ENCODE assay signal across 15 cellular contexts in the genomic region with DNA sequence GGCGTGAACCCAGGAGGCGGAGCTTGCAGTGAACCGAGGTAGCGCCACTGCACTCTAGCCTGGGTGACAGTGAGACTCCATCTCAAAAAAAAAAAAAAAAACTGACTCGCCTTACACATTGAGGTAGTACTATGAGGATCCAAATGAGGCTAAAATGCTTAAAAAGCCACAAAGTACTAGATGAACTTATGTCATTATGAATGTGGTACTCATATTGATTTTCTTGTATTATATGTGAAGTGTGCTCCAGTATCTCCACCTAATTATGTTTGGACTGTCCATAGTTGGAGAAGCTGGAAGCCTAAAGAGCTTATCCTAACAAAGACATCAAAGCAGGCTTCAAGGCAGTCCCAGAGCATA. TPM values are rescaled to one million over a fixed set of nuclear protein-coding genes. Genes with fewer than 3 reads are reported as not detected.
DNase-seq lines count a peak whose midpoint lies in the region; FAIRE-seq and TF ChIP-seq lines count a peak whose summit lies in the region.
"Had no signal": no experiment of that assay in that cellular context is flagged by ENCODE, and none has a peak within 500 bp of the region (broad histone marks: within the 10 kb centered on the region; RNA-seq: fewer than 3 reads in every experiment).

No MANE protein-coding gene starts in this region.

- CTCF ChIA-PET in HEK293T (lab: Yijun Ruan, JAX), result no interaction called here

- H3K27ac ChIP-seq in dorsolateral prefrontal cortex, result peak overlapping the region in 56 of 59 donors; percentile 1 to 95 (median 88)
- H3K27ac ChIP-seq in temporal lobe (ENCODE audit: low read depth, low read length), result peak overlapping the region; percentile 12
- H3K27ac ChIP-seq: 22Rv1 had no signal

- TF ChIP-seq CTCF in dorsolateral prefrontal cortex (IDR thresholded peaks at IDR 0.05 in 54 of 56, conservative IDR thresholded peaks at IDR 0.05 in 2 of 56; ENCODE audit: low read depth in 1 of 56, partially characterized antibody in 56 of 56), result no peak

- no peaks in the 10 kb centered on the region for H3K27me3 ChIP-seq in dorsolateral prefrontal cortex

- POLR2A ChIA-PET in HEK293T (lab: Yijun Ruan, JAX), result no interaction called here

- DNase-seq in NCI-H146 (lab: John Stamatoyannopoulos, UW) (peak; percentile 2), NCI-H146 treated with DMSO at 0.1 percent for 48 hours (lab: John Stamatoyannopoulos, UW; ENCODE audit: unreplicated experiment) (no peak), HEK293T (ENCODE audit: extremely low spot score) (no peak), dorsolateral prefrontal cortex (no peak), RCC 7860 (ENCODE audit: low spot score) (no peak), cerebellar cortex (ENCODE audit: low spot score) (no peak)
- DNase-seq: Caco-2; CD8-positive, alpha-beta memory T cell; DND-41; GF-D8; GOT3 had no signal

- no peak overlapping the region for H3K4me3 ChIP-seq in dorsolateral prefrontal cortex
- H3K4me3 ChIP-seq: HAP-1 had no signal

- FAIRE-seq in RCC 7860 (lab: Jason Lieb, UNC), result no peak
- FAIRE-seq: GM19239 had no signal

- intact Hi-C loops in dorsolateral prefrontal cortex (cut with DNase I), result loop anchor here in 1 of 2 donors (5.0 to 10.0 kb wide), 4 partner anchors 48 to 297 kb away; a partner anchor contains a TSS

TF ChIP-seq in HEK293T, 16 proteins besides CTCF, POLR2A, EP300 and RAD21:
- TF ChIP-seq SP1 (IDR thresholded peaks at IDR 0.05), result no peak
- TF ChIP-seq FOXM1 (IDR thresholded peaks at IDR 0.05; ENCODE audit: borderline replicate concordance), result no peak
- 0 out of 2 replicates have a peak, but pooled peaks have one; percentile 23 for TF ChIP-seq ZNF384 (IDR thresholded peaks at IDR 0.05)
- TF ChIP-seq LEF1 (IDR thresholded peaks at IDR 0.05; ENCODE audit: borderline replicate concordance), result no peak
- no peak for TF ChIP-seq CTBP1 (IDR thresholded peaks at IDR 0.05; ENCODE audit: borderline replicate concordance)
- TF ChIP-seq SUZ12 (IDR thresholded peaks at IDR 0.05), result no peak
- TF ChIP-seq BHLHE40 (IDR thresholded peaks at IDR 0.05; ENCODE audit: borderline replicate concordance), result no peak
- no peak for TF ChIP-seq HDGF (IDR thresholded peaks at IDR 0.05; ENCODE audit: borderline replicate concordance)

RNA-seq across cellular contexts. Expression of a gene that starts 9.1 kb away (rescaled TPM):
- total RNA-seq in dorsolateral prefrontal cortex, result 100 to 1,000 TPM in 53 of 120 experiments, 10 to 100 TPM in 67; 62.3 to 136 (median 97.7) TPM
- total RNA-seq in temporal lobe, result 28.3 TPM
